ENCODE assay signal across 8 cellular contexts in the genomic region with DNA sequence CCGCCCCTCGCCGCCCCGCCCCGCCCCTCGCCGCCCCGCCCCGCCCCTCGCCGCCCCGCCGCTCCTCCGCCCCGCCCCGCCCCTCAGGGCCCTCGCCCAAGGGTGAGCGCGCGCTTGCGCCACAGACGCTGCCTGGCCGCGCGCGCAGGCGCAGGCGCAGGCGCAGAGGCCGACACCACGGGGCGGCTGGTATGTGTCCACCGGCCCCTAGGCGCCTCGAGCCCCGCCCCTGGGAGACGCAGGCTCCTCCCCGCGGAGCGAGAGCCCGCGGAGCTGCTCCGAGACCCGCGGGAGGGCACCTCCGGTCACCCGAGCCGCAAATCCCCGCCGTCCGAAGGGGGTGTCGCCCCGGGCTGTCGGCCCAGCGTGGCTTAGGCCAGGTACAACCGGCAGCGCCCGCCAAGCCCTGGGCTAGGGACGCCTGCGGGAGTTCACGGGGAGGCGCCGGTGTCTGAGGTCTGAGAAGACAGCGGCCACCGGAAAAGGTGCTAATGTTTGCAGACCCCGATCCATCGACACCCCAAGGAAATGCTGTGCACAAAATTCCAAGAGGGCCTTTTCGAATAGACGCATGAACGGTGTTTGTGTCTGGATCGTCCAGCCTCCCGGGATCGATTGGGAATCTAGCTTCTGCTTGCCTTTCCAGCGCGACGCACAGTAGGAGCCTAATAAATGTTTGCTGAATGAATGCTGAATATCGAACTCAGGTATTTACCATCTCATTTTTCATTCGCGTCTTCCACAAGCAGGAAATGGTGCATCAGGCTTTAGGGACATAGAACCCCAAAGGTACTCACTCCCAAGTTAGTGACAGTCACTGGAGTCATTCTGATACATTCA. TPM values are rescaled to one million over a fixed set of nuclear protein-coding genes. Genes with fewer than 3 reads are reported as not detected.
A peak's percentile ranks its signal among the peaks of the same experiment; 100 is the strongest.
DNase-seq lines count a peak whose midpoint lies in the region; ATAC-seq, FAIRE-seq and TF ChIP-seq lines count a peak whose summit lies in the region.

No MANE protein-coding gene starts in this region.

- TF ChIP-seq CTCF in A673 (conservative IDR thresholded peaks at IDR 0.05; ENCODE audit: low read depth, low read length) (no peak), keratinocyte (optimal IDR thresholded peaks at IDR 0.05 in 1 of 3, IDR thresholded peaks at IDR 0.05 in 1 of 3, conservative IDR thresholded peaks at IDR 0.05 in 1 of 3; ENCODE audit: extremely low read depth in 1 of 3, insufficient read depth in 2 of 3, low read length in 3 of 3) (no peak)

- peaks cover 19% of the 10 kb centered on the region for H3K79me2 ChIP-seq in keratinocyte (ENCODE audit: control insufficient read depth, insufficient read depth, low read length)

- intact Hi-C loops in A673 (cut with micrococcal nuclease; ENCODE audit: unreplicated experiment) = no loop called here

- peak overlapping the region; percentile 63 for H3K4me3 ChIP-seq in A673 (ENCODE audit: low read depth, low read length, poor library complexity, severe bottlenecking)
- H3K4me3 ChIP-seq in keratinocyte (ENCODE audit: control insufficient read depth in 2 of 3, extremely low read depth in 1 of 3, insufficient read depth in 2 of 3, low read depth in 1 of 3, low read length in 3 of 3) = peak overlapping the region; percentile 42 to 72 (median 55)

- H3K9me1 ChIP-seq in keratinocyte (ENCODE audit: control insufficient read depth, extremely low read depth, insufficient read depth, low read length) = no peaks in the 10 kb centered on the region

- ATAC-seq in GM18861 (IDR thresholded peaks at IDR 0.05; ENCODE audit: unreplicated experiment) = peak; percentile 70
- peak; percentile 80 for ATAC-seq in HG03097 (IDR thresholded peaks at IDR 0.05; ENCODE audit: low FRiP score, unreplicated experiment)

- no peaks in the 10 kb centered on the region for H4K20me1 ChIP-seq in keratinocyte (ENCODE audit: control insufficient read depth, extremely low read depth, insufficient read depth, low read length)

- H3K36me3 ChIP-seq in A673 (ENCODE audit: insufficient read depth, low read length, poor library complexity, severe bottlenecking) (peaks cover 3% of the 10 kb centered on the region), keratinocyte (ENCODE audit: control insufficient read depth in 2 of 2, extremely low read depth in 1 of 2, insufficient read depth in 2 of 2, low read length in 2 of 2) (peaks cover 0 to 2% of the 10 kb centered on the region in 2 experiments)

- peak overlapping the region; percentile 59 for H3K9ac ChIP-seq in keratinocyte (ENCODE audit: control insufficient read depth, extremely low read depth, insufficient read depth, low read length)

- dilution Hi-C loops in keratinocyte (cut with MboI; ENCODE audit: extremely low pct_ligation_motif_present, low sequenced_read_pairs) = no loop called here

- H3K9me3 ChIP-seq in A673 (ENCODE audit: low read depth, low read length, poor library complexity, severe bottlenecking) (no peaks in the 10 kb centered on the region), keratinocyte (ENCODE audit: control insufficient read depth, low read depth, low read length) (no peaks in the 10 kb centered on the region)

- H3K4me2 ChIP-seq in keratinocyte (ENCODE audit: control insufficient read depth, extremely low read depth, insufficient read depth, low read depth, low read length) = peak overlapping the region; percentile 85

- CTCF ChIA-PET in A673 (lab: Charles Lee) = interaction anchor here (0.5 kb wide), 1 partner anchor 11 kb away, joined by 5 read pairs; no protein-coding TSS in a partner anchor

- H3K27ac ChIP-seq in A673 (ENCODE audit: low read depth, low read length, poor library complexity, severe bottlenecking) = peak overlapping the region; percentile 64
- peak overlapping the region; percentile 48 for H3K27ac ChIP-seq in caudate nucleus (ENCODE audit: low read depth, low read length)
- H3K27ac ChIP-seq in keratinocyte (ENCODE audit: control insufficient read depth, insufficient read depth, low read length) = peak overlapping the region; percentile 1

- FAIRE-seq in keratinocyte (lab: Jason Lieb, UNC) = no peak

- DNase-seq in A673 (ENCODE audit: low spot score) = peak; percentile 91
- peak; percentile 94 for DNase-seq in NCI-H2227 (lab: John Stamatoyannopoulos, UW; ENCODE audit: unreplicated experiment)
- peak; percentile 52 to 76 (median 68) for DNase-seq in activated CD4-positive, CD25-positive, alpha-beta regulatory T cell (lab: John Stamatoyannopoulos, UW)
- peak in 59 of 61 donors; percentile 22 to 90 (median 74) for DNase-seq in caudate nucleus (lab: John Stamatoyannopoulos, UW)
- DNase-seq in keratinocyte (ENCODE audit: low read depth, low spot score) = peak; percentile 33
- peak; percentile 83 for DNase-seq in stimulated activated CD4-positive, alpha-beta T cell treated with anti-CD3 and anti-CD28 coated beads, Interleukin-12 subunit alpha, Interleukin-12 subunit beta, amount 100 ng/mL, for 4 hours

- H3K27me3 ChIP-seq in A673 (replicated peaks; ENCODE audit: insufficient read depth, low read depth, low read length, poor library complexity) (no peaks in the 10 kb centered on the region), keratinocyte (ENCODE audit: control insufficient read depth, extremely low read depth, insufficient read depth, low read length) (no peaks in the 10 kb centered on the region)

- no TSS peak for BruUV-seq in A673 (replicated peaks; lab: Mats Ljungman, UMichigan)

- H2AFZ ChIP-seq in keratinocyte (ENCODE audit: control insufficient read depth, low read length) = peak overlapping the region; percentile 59

- H3K4me1 ChIP-seq in A673 (ENCODE audit: insufficient read depth, low read length, poor library complexity, severe bottlenecking) (no peaks in the 10 kb centered on the region), keratinocyte (ENCODE audit: control insufficient read depth, extremely low read depth, insufficient read depth, low read length) (peaks cover 20% of the 10 kb centered on the region)

- POLR2A ChIA-PET in A673 (lab: Charles Lee; ENCODE audit: low non-redundant PET) = interaction anchor here (0.5 to 0.6 kb wide), 2 partner anchors 45 to 129 kb away, joined by 3 to 5 read pairs; no protein-coding TSS in a partner anchor

RNA-seq across cellular contexts. Expression of a gene that starts 0.5 kb away (rescaled TPM):
- total RNA-seq in A673 (2021) = 27.1 and 32.4 TPM in 2 replicates
- polyA plus RNA-seq in keratinocyte = 31.1 to 36.4 TPM (median 33.5 TPM) in 3 replicates
- polyA plus RNA-seq in keratinocyte (2011; ENCODE audit: low read depth) = 15.8 TPM
- polyA plus RNA-seq in keratinocyte (2011; cell fraction: cytosol; rRNA removed) = 38.4 and 42.6 TPM in 2 replicates
- polyA plus RNA-seq in keratinocyte (2011; cell fraction: nucleus; rRNA removed) = 11.2 and 19.8 TPM in 2 replicates
- polyA plus RNA-seq in keratinocyte (2012; ENCODE audit: low replicate concordance) = 17.2 and 32.5 TPM in 2 replicates
- 23.9 to 33.1 TPM (median 27.9 TPM) in 3 replicates for polyA minus RNA-seq in keratinocyte
- polyA minus RNA-seq in keratinocyte (2011; cell fraction: cytosol; rRNA and poly(A)+ RNA removed) = 29.5 TPM
- polyA minus RNA-seq in keratinocyte (2011; cell fraction: nucleus; rRNA and poly(A)+ RNA removed) = 4.9 and 6.3 TPM in 2 replicates

RNA-seq across cellular contexts. Expression of a gene that starts 47.6 kb away (rescaled TPM):
- 0.92 and 1.4 TPM in 2 replicates for total RNA-seq in A673 (2021)
- polyA plus RNA-seq in keratinocyte = 0.47 to 0.57 TPM (median 0.50 TPM) in 3 replicates
- polyA plus RNA-seq in keratinocyte (2011; ENCODE audit: low read depth) = not detected
- 0.16 and 0.55 TPM in 2 replicates for polyA plus RNA-seq in keratinocyte (2011; cell fraction: cytosol; rRNA removed)
- polyA plus RNA-seq in keratinocyte (2011; cell fraction: nucleus; rRNA removed) = 0.57 and 0.65 TPM in 2 replicates
- 0.81 TPM in 1 of 2 replicates, not detected in the other for polyA plus RNA-seq in keratinocyte (2012; ENCODE audit: low replicate concordance)
- 0.20 to 0.89 TPM (median 0.77 TPM) in 3 replicates for polyA minus RNA-seq in keratinocyte
- 3.3 TPM for polyA minus RNA-seq in keratinocyte (2011; cell fraction: cytosol; rRNA and poly(A)+ RNA removed)
- polyA minus RNA-seq in keratinocyte (2011; cell fraction: nucleus; rRNA and poly(A)+ RNA removed) = 0.32 TPM in 1 of 2 replicates, not detected in the other

Comparison
In these comparisons a context has a peak if more than half of its experiments do, and no peak if none do; other contexts are left out.
1. Peak in every context shown above with its lines: DNase-seq, ATAC-seq, H3K4me3 ChIP-seq and H3K27ac ChIP-seq.
2. DNase-seq: peak in every context shown above with its lines; median percentile 94 in NCI-H2227; 91 in A673; 83 in stimulated activated CD4-positive, alpha-beta T cell treated with anti-CD3 and anti-CD28 coated beads, Interleukin-12 subunit alpha, Interleukin-12 subunit beta, amount 100 ng/mL, for 4 hours; 74 in caudate nucleus; 68 in activated CD4-positive, CD25-positive, alpha-beta regulatory T cell; 33 in keratinocyte.
3. H3K27ac ChIP-seq: peak in every context shown above with its lines; median percentile 64 in A673; 48 in caudate nucleus; 1 in keratinocyte.